1 cellular context compared by ENCODE assay signal in genomic region chr10:103451871-103452713, GRCh38.
TF ChIP-seq lines count a peak whose summit lies in the region.

CALHM2 (minus strand) TSS chr10:103452370; CDS start chr10:103449941, 2,429 bp downstream.

TF ChIP-seq in GM12878, 131 proteins besides CTCF, POLR2A, EP300 and RAD21 (continued from another document):
- TF ChIP-seq TCF12 (IDR thresholded peaks at IDR 0.05; ENCODE audit: low read depth, low read length): 0 out of 2 replicates have a peak, but pooled peaks have one; percentile 21
- peak in 1 of 2 experiments; percentile 30; a peak in 1 of 4 replicates for TF ChIP-seq BHLHE40 (IDR thresholded peaks at IDR 0.05; ENCODE audit: borderline replicate concordance in 1 of 2, low read depth in 2 of 2, low read length in 1 of 2)
- TF ChIP-seq EGR1 (IDR thresholded peaks at IDR 0.05; ENCODE audit: borderline replicate concordance in 1 of 2, low read depth in 2 of 2, low read length in 2 of 2): no peak
- TF ChIP-seq SUZ12 (IDR thresholded peaks at IDR 0.05; ENCODE audit: unreplicated experiment): no peak
- TF ChIP-seq REST (IDR thresholded peaks at IDR 0.05; ENCODE audit: low read depth, low read length): no peak
- peak; percentile 63 for TF ChIP-seq IKZF1 (conservative IDR thresholded peaks at IDR 0.05)
- peak; percentile 26; the same call in 1 of the 2 replicates for TF ChIP-seq NRF1 (conservative IDR thresholded peaks at IDR 0.05; ENCODE audit: low read depth, low read length)
- TF ChIP-seq SPI1 (IDR thresholded peaks at IDR 0.05; ENCODE audit: borderline replicate concordance, insufficient read depth, low read depth, low read length): peak; percentile 53; the same call in 1 of the 2 replicates
- peak; percentile 40; the same call in 1 of the 2 replicates for TF ChIP-seq PKNOX1 (IDR thresholded peaks at IDR 0.05)
- peak; percentile 47 for TF ChIP-seq MYC (IDR thresholded peaks at IDR 0.05; ENCODE audit: insufficient read depth, insufficient read length, insufficient replicate concordance, low read length, severe bottlenecking)
- TF ChIP-seq POLR2AphosphoS2 (IDR thresholded peaks at IDR 0.05; ENCODE audit: low read depth, low read length): peak; percentile 44; the same call in 1 of the 2 replicates
- TF ChIP-seq CREM (IDR thresholded peaks at IDR 0.05; ENCODE audit: low read depth): no peak
